Comparison of ENCODE assay signal across 12 cellular contexts in genomic region chr5:16345454-16345853, GRCh38.
DNase-seq lines count a peak whose midpoint lies in the region; ATAC-seq and TF ChIP-seq lines count a peak whose summit lies in the region.
"Had no signal": no experiment of that assay in that cellular context is flagged by ENCODE, and none has a peak within 500 bp of the region (broad histone marks: within the 10 kb centered on the region; RNA-seq: fewer than 3 reads in every experiment).

No MANE protein-coding gene starts in this region.

- DNase-seq in MCF 10A (ENCODE audit: unreplicated experiment) (peak; percentile 25), breast epithelium (ENCODE audit: low spot score in 2 of 2) (no peak), colonic mucosa (peak; percentile 19), testis (no peak), T-cell (no peak), RWPE1 (ENCODE audit: low spot score) (no peak), GOT3 (lab: John Stamatoyannopoulos, UW) (no peak)
- DNase-seq: activated gamma-delta T cell, DND-41, SHP77 had no signal

- no peaks in the 10 kb centered on the region for H3K4me1 Mint-ChIP-seq in MCF 10A (ENCODE audit: insufficient read depth, unreplicated experiment)
- no peaks in the 10 kb centered on the region for H3K4me1 Mint-ChIP-seq in T-cell
- H3K4me1 Mint-ChIP-seq: IgD-negative memory B cell had no signal

- H3K27ac ChIP-seq in breast epithelium (no peak overlapping the region), colonic mucosa (no peak overlapping the region), testis (no peak overlapping the region), RWPE1 (no peak overlapping the region)

- H3K36me3 ChIP-seq in breast epithelium (no peaks in the 10 kb centered on the region), colonic mucosa (no peaks in the 10 kb centered on the region), testis (ENCODE audit: low read depth, missing control alignments) (no peaks in the 10 kb centered on the region)

- H3K9ac ChIP-seq in colonic mucosa (ENCODE audit: low read depth in 2 of 2, low read length in 2 of 2) = no peak overlapping the region

- TF ChIP-seq POLR2A in breast epithelium (IDR thresholded peaks at IDR 0.05) = no peak
- TF ChIP-seq POLR2A in testis (IDR thresholded peaks at IDR 0.05) = no peak

- no peak overlapping the region for H3K27ac Mint-ChIP-seq in MCF 10A (ENCODE audit: low read depth, unreplicated experiment)
- H3K27ac Mint-ChIP-seq in T-cell = no peak overlapping the region
- H3K27ac Mint-ChIP-seq: IgD-negative memory B cell had no signal

- CTCF ChIA-PET in MCF 10A (lab: Yijun Ruan, JAX) = no interaction called here
- CTCF ChIA-PET in T-cell (lab: Charles Lee) = interaction anchor here in 1 of 2 donors (0.6 kb wide), 2 partner anchors 929 to 1848 kb away, joined by 3 read pairs; no protein-coding TSS in a partner anchor
- CTCF ChIA-PET in RWPE1 (lab: Yijun Ruan, JAX) = no interaction called here

- 85 to 100% methylated on average over 1 of the region's 1 CpG for WGBS in testis, 2 donors

- no peak overlapping the region for H3K4me3 ChIP-seq in breast epithelium
- no peak overlapping the region for H3K4me3 ChIP-seq in colonic mucosa
- H3K4me3 ChIP-seq in testis = no peak overlapping the region

- H3K9me3 ChIP-seq in breast epithelium = no peaks in the 10 kb centered on the region
- H3K9me3 ChIP-seq in colonic mucosa = no peaks in the 10 kb centered on the region
- H3K9me3 ChIP-seq in testis = no peaks in the 10 kb centered on the region

- H3K4me1 ChIP-seq in breast epithelium = no peaks in the 10 kb centered on the region
- no peaks in the 10 kb centered on the region for H3K4me1 ChIP-seq in colonic mucosa
- H3K4me1 ChIP-seq in testis = no peaks in the 10 kb centered on the region

- TF ChIP-seq CTCF in MCF 10A (IDR thresholded peaks at IDR 0.05; ENCODE audit: unreplicated experiment) (no peak), breast epithelium (IDR thresholded peaks at IDR 0.05) (no peak), LNCAP (IDR thresholded peaks at IDR 0.05) (peak; percentile 27; the same call in 1 of the 2 replicates), colonic mucosa (IDR thresholded peaks at IDR 0.05) (no peak), testis (IDR thresholded peaks at IDR 0.05) (peak in 2 of 3 experiments; percentile 15 to 21), RWPE1 (conservative IDR thresholded peaks at IDR 0.05; ENCODE audit: low read depth) (no peak)

- H3K4me3 Mint-ChIP-seq in MCF 10A (ENCODE audit: unreplicated experiment) (no peak overlapping the region), T-cell (no peak overlapping the region)
- H3K4me3 Mint-ChIP-seq: IgD-negative memory B cell had no signal

- H3K9me3 Mint-ChIP-seq in MCF 10A (ENCODE audit: unreplicated experiment) (no peaks in the 10 kb centered on the region), T-cell (peaks cover 0 to 15% (median 3%) of the 10 kb centered on the region in 3 donors)

- POLR2A ChIA-PET in MCF 10A (lab: Yijun Ruan, JAX) = no interaction called here
- POLR2A ChIA-PET in T-cell (lab: Charles Lee) = no interaction called here
- POLR2A ChIA-PET in RWPE1 (lab: Yijun Ruan, JAX; ENCODE audit: low non-redundant PET) = no interaction called here

- H3K27me3 Mint-ChIP-seq in MCF 10A (ENCODE audit: insufficient read depth, unreplicated experiment) (peaks cover 55% of the 10 kb centered on the region), T-cell (peaks cover 5 to 18% of the 10 kb centered on the region in 2 donors)
- H3K27me3 Mint-ChIP-seq: IgD-negative memory B cell had no signal

- BruUV-seq in MCF 10A (replicated peaks; lab: Mats Ljungman, UMichigan) = no TSS peak

- no peak for ATAC-seq in T-cell (replicated peaks in 1 of 4)

- no peaks in the 10 kb centered on the region for H3K36me3 Mint-ChIP-seq in MCF 10A (ENCODE audit: insufficient read depth, unreplicated experiment)
- H3K36me3 Mint-ChIP-seq in T-cell = no peaks in the 10 kb centered on the region
- H3K36me3 Mint-ChIP-seq: IgD-negative memory B cell had no signal

- H3K27me3 ChIP-seq in breast epithelium = no peaks in the 10 kb centered on the region
- H3K27me3 ChIP-seq in colonic mucosa = no peaks in the 10 kb centered on the region
- H3K27me3 ChIP-seq in testis = no peaks in the 10 kb centered on the region

- intact Hi-C loops in MCF 10A (cut with micrococcal nuclease) (loop anchor here (10.0 kb wide), 1 partner anchor 859 kb away; no protein-coding TSS in a partner anchor), breast epithelium (cut with DNase I; ENCODE audit: low total_unique reads) (no loop called here), colonic mucosa (cut with DNase I) (no loop called here), testis (cut with DNase I; ENCODE audit: low total_unique reads) (no loop called here)

Comparison
In these comparisons a context has a peak if more than half of its experiments do, and no peak if none do; other contexts are left out.
1. DNase-seq: peak in MCF 10A (single experiment) and colonic mucosa (single experiment); none in breast epithelium (0 of 2), testis (single experiment), T-cell (0 of 34), RWPE1 (single experiment) and GOT3 (single experiment).
2. CTCF ChIP-seq: peak in LNCAP (single experiment) and testis (2 of 3); none in MCF 10A (single experiment), breast epithelium (0 of 3), colonic mucosa (single experiment) and RWPE1 (single experiment).